Comparison of ENCODE assay signal across 6 cellular contexts in the genomic region with DNA sequence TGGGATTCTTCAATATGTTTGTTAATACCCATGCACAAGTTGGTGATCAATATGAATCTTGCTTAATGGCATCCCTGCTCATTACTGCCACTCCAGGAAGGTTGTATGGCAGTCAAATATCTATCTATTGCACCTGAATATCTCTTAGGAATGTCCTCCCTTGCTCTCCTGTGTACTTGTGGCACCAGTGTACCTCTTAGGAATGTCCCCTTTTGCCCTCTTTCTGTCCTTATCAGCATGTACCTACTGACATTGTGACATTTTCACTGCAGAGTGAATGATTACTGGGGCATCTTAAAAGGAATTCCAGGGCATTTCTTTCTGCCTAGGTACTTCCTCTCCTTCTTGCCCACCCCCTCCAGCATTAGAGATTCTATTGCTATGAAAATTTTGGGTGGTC.
"Had no signal": no experiment of that assay in that cellular context is flagged by ENCODE, and none has a peak within 500 bp of the region (broad histone marks: within the 10 kb centered on the region; RNA-seq: fewer than 3 reads in every experiment).

No MANE protein-coding gene starts in this region.

- H3K36me3 ChIP-seq: HAP-1 had no signal

- DNase-seq: GM23248, GOT3, H7, IMR-90 had no signal

- ATAC-seq: K562 had no signal

- H3K9ac ChIP-seq: GM23248 had no signal

- H3K27ac ChIP-seq: GM23248 had no signal

- H2AFZ ChIP-seq: GM23248 had no signal

- H3K4me3 ChIP-seq: GM23248, HAP-1, K562 had no signal
